In genomic region chr12:51424662-51425539, GRCh38 we compare ENCODE assay signal across 1 cellular context.
TF ChIP-seq lines count a peak whose summit lies in the region.

Gene SLC4A8, plus strand, starts transcription at chr12:51424831. Its CDS starts 157 bp downstream, at chr12:51424988.

TF ChIP-seq in HEK293, 187 proteins besides CTCF, POLR2A, EP300 and RAD21 (continued from another document):
- 0 out of 2 replicates have a peak, but pooled peaks have one; percentile 21 for TF ChIP-seq ZSCAN4 (tag by site-specific recombination; IDR thresholded peaks at IDR 0.05)
- TF ChIP-seq ZSCAN16 (tag by site-specific recombination; IDR thresholded peaks at IDR 0.05), result no peak
TF ChIP-seq in HEK293: peak in this region for 46.
